18 cellular contexts compared by ENCODE assay signal in genomic region chr6:84635081-84635745, GRCh38.
DNase-seq lines count a peak whose midpoint lies in the region; ATAC-seq and TF ChIP-seq lines count a peak whose summit lies in the region.
"Had no signal": no experiment of that assay in that cellular context is flagged by ENCODE, and none has a peak within 500 bp of the region (broad histone marks: within the 10 kb centered on the region; RNA-seq: fewer than 3 reads in every experiment).

No MANE protein-coding gene starts in this region.

- DNase-seq in left cardiac atrium (peak; percentile 24), cardiac septum (ENCODE audit: low spot score) (no peak), astrocyte of the spinal cord (ENCODE audit: low read depth, low spot score) (peak; percentile 63), islet precursor cell (peak; percentile 73), nucleus accumbens (lab: John Stamatoyannopoulos, UW) (no peak)
- no peak for DNase-seq in activated naive CD4-positive, alpha-beta T cell treated with anti-CD3 and anti-CD28 coated beads for 36 hours
- DNase-seq: activated CD4-positive, alpha-beta T cell treated with anti-CD3 and anti-CD28 coated beads, Interleukin-2, amount 10 ng/mL, durations not matched to agents 7 days and 5 days; activated T-cell treated with anti-CD3 and anti-CD28 coated beads, Interleukin-2, amount 50 U/mL, for 24 hours; aorta; DMS 273 treated with DMSO at 0.1 percent for 48 hours; effector memory CD8-positive, alpha-beta T cell; NCI-H1092 treated with DMSO at 0.1 percent for 48 hours; stimulated activated CD4-positive, alpha-beta T cell treated with anti-CD3 and anti-CD28 coated beads, Interleukin-12 subunit alpha, Interleukin-12 subunit beta, amount 100 ng/mL, for 4 hours had no signal

- no peak overlapping the region for H3K27ac Mint-ChIP-seq in activated naive CD4-positive, alpha-beta T cell treated with anti-CD3 and anti-CD28 coated beads for 36 hours
- H3K27ac Mint-ChIP-seq: activated CD4-positive, alpha-beta T cell treated with anti-CD3 and anti-CD28 coated beads, Interleukin-2, amount 10 ng/mL, durations not matched to agents 7 days and 5 days; activated T-cell treated with anti-CD3 and anti-CD28 coated beads, Interleukin-2, amount 50 U/mL, for 24 hours; effector memory CD8-positive, alpha-beta T cell; T-helper 2 cell treated with Interferon-gamma antibody and Interleukin-4, amounts not matched to agents 5 μg/mL and 100 μg/mL, for 36 hours had no signal

- H3K4me3 ChIP-seq in astrocyte of the spinal cord (ENCODE audit: low read depth, low read length): no peak overlapping the region
- H3K4me3 ChIP-seq: A549 had no signal

- no peaks in the 10 kb centered on the region for H3K36me3 Mint-ChIP-seq in activated naive CD4-positive, alpha-beta T cell treated with anti-CD3 and anti-CD28 coated beads for 36 hours (ENCODE audit: low read depth)

- peaks cover 6% of the 10 kb centered on the region for H3K9me3 Mint-ChIP-seq in activated naive CD4-positive, alpha-beta T cell treated with anti-CD3 and anti-CD28 coated beads for 36 hours
- H3K9me3 Mint-ChIP-seq: activated T-cell treated with anti-CD3 and anti-CD28 coated beads, Interleukin-2, amount 50 U/mL, for 24 hours; T-helper 2 cell treated with Interferon-gamma antibody and Interleukin-4, amounts not matched to agents 5 μg/mL and 100 μg/mL, for 36 hours had no signal

- H3K4me1 Mint-ChIP-seq in activated naive CD4-positive, alpha-beta T cell treated with anti-CD3 and anti-CD28 coated beads for 36 hours (ENCODE audit: low read depth): no peaks in the 10 kb centered on the region
- H3K4me1 Mint-ChIP-seq: activated CD4-positive, alpha-beta T cell treated with anti-CD3 and anti-CD28 coated beads, Interleukin-2, amount 10 ng/mL, durations not matched to agents 7 days and 5 days had no signal

- TF ChIP-seq CTCF in astrocyte of the spinal cord (IDR thresholded peaks at IDR 0.05; ENCODE audit: low read depth, low read length): no peak

- in situ Hi-C loops in astrocyte of the spinal cord (cut with HindIII; ENCODE audit: low sequenced_read_pairs): no loop called here

- CTCF ChIA-PET in activated naive CD4-positive, alpha-beta T cell treated with anti-CD3 and anti-CD28 coated beads for 36 hours (lab: Charles Lee): no interaction called here

- ATAC-seq in left cardiac atrium (peak; percentile 38 to 91), HG03097 (IDR thresholded peaks at IDR 0.05; ENCODE audit: low FRiP score, unreplicated experiment) (no peak), HG02973 (IDR thresholded peaks at IDR 0.05; ENCODE audit: unreplicated experiment) (no peak)
- ATAC-seq: effector memory CD8-positive, alpha-beta T cell; Panc1 had no signal

- no peaks in the 10 kb centered on the region for H3K27me3 Mint-ChIP-seq in activated naive CD4-positive, alpha-beta T cell treated with anti-CD3 and anti-CD28 coated beads for 36 hours (ENCODE audit: low read depth)
- H3K27me3 Mint-ChIP-seq: activated CD4-positive, alpha-beta T cell treated with anti-CD3 and anti-CD28 coated beads, Interleukin-2, amount 10 ng/mL, durations not matched to agents 7 days and 5 days; activated T-cell treated with anti-CD3 and anti-CD28 coated beads, Interleukin-2, amount 50 U/mL, for 24 hours; effector memory CD8-positive, alpha-beta T cell had no signal

- intact Hi-C loops in left cardiac atrium (cut with DNase I): no loop called here
- intact Hi-C loops in cardiac septum (cut with DNase I): no loop called here
- intact Hi-C loops in activated naive CD4-positive, alpha-beta T cell treated with anti-CD3 and anti-CD28 coated beads for 36 hours (cut with micrococcal nuclease): no loop called here

- H3K4me3 Mint-ChIP-seq in activated naive CD4-positive, alpha-beta T cell treated with anti-CD3 and anti-CD28 coated beads for 36 hours: no peak overlapping the region
- H3K4me3 Mint-ChIP-seq: activated CD4-positive, alpha-beta T cell treated with anti-CD3 and anti-CD28 coated beads, Interleukin-2, amount 10 ng/mL, durations not matched to agents 7 days and 5 days; activated T-cell treated with anti-CD3 and anti-CD28 coated beads, Interleukin-2, amount 50 U/mL, for 24 hours; effector memory CD8-positive, alpha-beta T cell; T-helper 2 cell treated with Interferon-gamma antibody and Interleukin-4, amounts not matched to agents 5 μg/mL and 100 μg/mL, for 36 hours had no signal

Comparison
In these comparisons a context has a peak if more than half of its experiments do, and no peak if none do; other contexts are left out.
1. DNase-seq: peak in left cardiac atrium (single experiment), astrocyte of the spinal cord (single experiment) and islet precursor cell (single experiment); none in cardiac septum (single experiment), activated naive CD4-positive, alpha-beta T cell treated with anti-CD3 and anti-CD28 coated beads for 36 hours (single experiment) and nucleus accumbens (0 of 56).
2. ATAC-seq: peak in left cardiac atrium (2 of 2); none in HG03097 (single experiment) and HG02973 (single experiment).